ENCODE assay signal across 10 cellular contexts in the genomic region with DNA sequence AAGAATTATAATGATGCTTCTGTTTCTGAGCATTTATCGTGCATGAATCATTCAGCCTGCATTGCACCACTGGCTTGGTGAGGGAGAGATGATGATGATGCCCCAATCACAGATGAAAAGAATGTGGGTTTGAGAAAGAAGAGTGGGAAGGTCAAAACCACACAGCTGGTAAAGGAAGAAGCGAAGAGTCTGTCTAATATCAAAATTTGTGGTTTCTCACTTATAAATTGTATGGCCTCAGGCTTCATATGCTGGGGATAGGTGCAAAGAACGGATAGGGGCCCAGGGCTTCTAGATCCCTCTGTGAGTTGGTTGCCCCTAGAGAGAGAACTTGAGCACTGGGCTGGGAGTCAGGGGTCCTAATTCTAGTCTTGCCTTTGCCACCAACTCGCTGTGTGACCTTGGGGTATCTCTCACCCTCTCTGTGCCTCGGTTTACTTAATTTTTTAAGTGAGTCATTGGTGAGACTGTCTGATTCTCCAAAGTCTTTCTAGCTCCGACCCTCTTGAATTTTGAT. TPM values are rescaled to one million over a fixed set of nuclear protein-coding genes. Genes with fewer than 3 reads are reported as not detected.
DNase-seq lines count a peak whose midpoint lies in the region; ATAC-seq and TF ChIP-seq lines count a peak whose summit lies in the region.
"Had no signal": no experiment of that assay in that cellular context is flagged by ENCODE, and none has a peak within 500 bp of the region (broad histone marks: within the 10 kb centered on the region; RNA-seq: fewer than 3 reads in every experiment).

No MANE protein-coding gene starts in this region.

- H3K79me2 ChIP-seq in PC-3 (ENCODE audit: low read length) = no peaks in the 10 kb centered on the region

- H3F3A ChIP-seq in PC-3 (ENCODE audit: low read length, unreplicated experiment) = no peaks in the 10 kb centered on the region

- TF ChIP-seq CTCF in PC-3 (conservative IDR thresholded peaks at IDR 0.05; ENCODE audit: low read depth, low read length) = no peak

- peaks cover 55 to 64% (median 57%) of the 10 kb centered on the region in 3 donors for H3K4me1 Mint-ChIP-seq in CD8-positive, alpha-beta memory T cell

- no peaks in the 10 kb centered on the region for H3K9me3 ChIP-seq in CD8-positive, alpha-beta memory T cell (ENCODE audit: low read length)
- no peaks in the 10 kb centered on the region for H3K9me3 ChIP-seq in PC-3 (ENCODE audit: low read length)

- CTCF ChIA-PET in CD8-positive, alpha-beta memory T cell (lab: Charles Lee) = interaction anchor here (1.7 to 2.4 kb wide), 2 partner anchors 20 to 23 kb away, joined by 4 to 14 read pairs; a partner anchor contains a TSS
- CTCF ChIA-PET in PC-3 (lab: Charles Lee) = no interaction called here

- H3K4me2 ChIP-seq in PC-3 (ENCODE audit: low read length) = no peak overlapping the region

- H2AFZ ChIP-seq in PC-3 (ENCODE audit: low read length) = no peak overlapping the region

- peak overlapping the region; percentile 52 for H3K27ac ChIP-seq in CD8-positive, alpha-beta memory T cell (ENCODE audit: low read depth, low read length)
- no peak overlapping the region for H3K27ac ChIP-seq in PC-3 (ENCODE audit: low read length)

- no peaks in the 10 kb centered on the region for H3K9me2 ChIP-seq in PC-3 (replicated peaks; ENCODE audit: low read length)

- intact Hi-C loops in PC-3 (cut with micrococcal nuclease) = no loop called here

- peaks cover 0 to 38% (median 4%) of the 10 kb centered on the region in 3 donors for H3K36me3 Mint-ChIP-seq in CD8-positive, alpha-beta memory T cell

- H3K27me3 ChIP-seq in CD8-positive, alpha-beta memory T cell (ENCODE audit: insufficient read depth, low read length, poor library complexity, severe bottlenecking) = no peaks in the 10 kb centered on the region
- no peaks in the 10 kb centered on the region for H3K27me3 ChIP-seq in PC-3 (ENCODE audit: low read length)

- no peak for ATAC-seq in PC-3
- ATAC-seq in HG03108 (IDR thresholded peaks at IDR 0.05; ENCODE audit: unreplicated experiment) = no peak
- no peak for ATAC-seq in HG03521 (IDR thresholded peaks at IDR 0.05; ENCODE audit: unreplicated experiment)

- H3K4me1 ChIP-seq in CD8-positive, alpha-beta memory T cell (ENCODE audit: insufficient read depth, low read length) = peaks cover 60% of the 10 kb centered on the region
- H3K4me1 ChIP-seq in PC-3 (ENCODE audit: insufficient read depth, low read length) = peaks cover 34% of the 10 kb centered on the region

- H4K20me1 ChIP-seq in PC-3 (ENCODE audit: low read length) = no peaks in the 10 kb centered on the region

- POLR2A ChIA-PET in CD8-positive, alpha-beta memory T cell (lab: Charles Lee) = no interaction called here
- POLR2A ChIA-PET in PC-3 (lab: Charles Lee; ENCODE audit: unreplicated experiment) = no interaction called here

- DNase-seq in CD8-positive, alpha-beta memory T cell = peak in 2 of 5 donors; percentile 58 to 62
- DNase-seq in PC-3 (peak; percentile 60), amniotic epithelial cell (ENCODE audit: low read depth) (peak; percentile 97), non-pigmented ciliary epithelial cell (ENCODE audit: low read depth) (peak; percentile 31), KG1 (lab: John Stamatoyannopoulos, UW) (no peak), middle frontal gyrus (ENCODE audit: extremely low spot score, low spot score) (no peak)
- DNase-seq: nephron progenitor cell had no signal

- peaks cover 0 to 3% of the 10 kb centered on the region in 2 donors for H3K27me3 Mint-ChIP-seq in CD8-positive, alpha-beta memory T cell

- H3K4me3 Mint-ChIP-seq in CD8-positive, alpha-beta memory T cell = peak overlapping the region; percentile 96 to 99 (median 98)
- H3K4me3 Mint-ChIP-seq: nephron progenitor cell had no signal

- peak overlapping the region; percentile 74 to 99 (median 98) for H3K27ac Mint-ChIP-seq in CD8-positive, alpha-beta memory T cell
- H3K27ac Mint-ChIP-seq: nephron progenitor cell had no signal

- no peaks in the 10 kb centered on the region for H3K36me3 ChIP-seq in CD8-positive, alpha-beta memory T cell (ENCODE audit: insufficient read depth, low read length)
- no peaks in the 10 kb centered on the region for H3K36me3 ChIP-seq in PC-3 (ENCODE audit: low read depth, low read length)

- H3K9me3 Mint-ChIP-seq in CD8-positive, alpha-beta memory T cell = no peaks in the 10 kb centered on the region
- H3K9me3 Mint-ChIP-seq: nephron progenitor cell had no signal

- no peak overlapping the region for H3K9ac ChIP-seq in PC-3 (ENCODE audit: low read length)

- H3K4me3 ChIP-seq in CD8-positive, alpha-beta memory T cell (ENCODE audit: low read length) = peak overlapping the region; percentile 44
- no peak overlapping the region for H3K4me3 ChIP-seq in PC-3 (ENCODE audit: low read length)

- BruUV-seq in PC-3 (replicated peaks; lab: Mats Ljungman, UMichigan) = no TSS peak

RNA-seq across cellular contexts. Expression of a gene that starts 2.2 kb away (rescaled TPM):
- 1 to 10 TPM; 4.0 to 4.3 TPM for total RNA-seq in CD8-positive, alpha-beta memory T cell
- 21.2 TPM for polyA plus RNA-seq in CD8-positive, alpha-beta memory T cell
- 6.4 and 7.6 TPM in 2 replicates for total RNA-seq in PC-3 (2014; rRNA removed)

RNA-seq across cellular contexts. Expression of a gene that starts 20.6 kb away (rescaled TPM):
- 10 to 100 TPM; 38.1 to 40.3 TPM for total RNA-seq in CD8-positive, alpha-beta memory T cell
- 24.9 TPM for polyA plus RNA-seq in CD8-positive, alpha-beta memory T cell
- total RNA-seq in PC-3 (2014; rRNA removed) = 35.4 and 36.1 TPM in 2 replicates

RNA-seq across cellular contexts. Expression of a gene that starts 58.5 kb away (rescaled TPM):
- not detected for total RNA-seq in CD8-positive, alpha-beta memory T cell
- polyA plus RNA-seq in CD8-positive, alpha-beta memory T cell = not detected
- not detected in 2 replicates for total RNA-seq in PC-3 (2014; rRNA removed)
- total RNA-seq: endothelial cell of umbilical vein had no signal
- polyA plus RNA-seq: endothelial cell of umbilical vein had no signal

Comparison
In these comparisons a context has a peak if more than half of its experiments do, and no peak if none do; other contexts are left out.
1. DNase-seq: peak in PC-3 (single experiment), amniotic epithelial cell (single experiment) and non-pigmented ciliary epithelial cell (single experiment); none in KG1 (single experiment) and middle frontal gyrus (single experiment).